In the genomic region with DNA sequence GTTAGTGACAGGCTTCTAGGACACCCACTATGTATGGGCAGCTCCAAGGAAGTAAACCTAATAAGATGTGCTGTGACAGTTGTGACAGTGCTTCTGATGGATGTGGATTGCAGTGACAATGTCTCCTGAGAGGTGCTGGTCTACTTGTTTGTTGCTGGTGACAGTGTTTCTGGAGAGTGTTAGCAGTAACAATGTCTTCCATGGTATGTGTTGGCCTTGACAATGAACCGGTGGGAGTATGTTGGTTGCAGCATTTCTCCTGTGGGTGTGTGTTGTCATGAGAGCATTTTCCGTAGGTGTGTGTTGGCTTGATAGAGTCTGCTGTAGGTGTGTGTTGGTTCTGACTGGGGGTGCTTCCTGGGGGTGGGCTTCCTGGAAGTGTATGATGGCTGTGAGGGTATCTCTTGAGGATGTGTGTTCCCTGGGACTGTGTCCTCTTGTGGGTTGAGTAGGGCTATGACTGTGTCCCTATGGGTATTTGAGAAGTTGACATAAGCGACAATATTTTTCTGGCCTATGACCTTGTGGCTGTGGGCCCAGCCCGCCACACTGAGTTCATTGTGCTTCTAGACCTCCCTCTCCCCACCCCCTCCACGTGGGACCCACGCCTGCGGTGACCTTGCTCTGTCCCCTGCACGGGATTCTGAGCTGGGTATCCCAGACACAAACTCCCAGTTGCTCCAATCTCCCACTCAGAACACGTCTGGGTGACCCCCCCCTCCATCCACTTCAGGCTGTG, we compare ENCODE assay signal across 8 cellular contexts. TPM values are rescaled to one million over a fixed set of nuclear protein-coding genes. Genes with fewer than 3 reads are reported as not detected.
DNase-seq lines count a peak whose midpoint lies in the region; ATAC-seq and TF ChIP-seq lines count a peak whose summit lies in the region.
"Had no signal": no experiment of that assay in that cellular context is flagged by ENCODE, and none has a peak within 500 bp of the region (broad histone marks: within the 10 kb centered on the region; RNA-seq: fewer than 3 reads in every experiment).

No MANE protein-coding gene starts in this region.

- no peak overlapping the region for H2AFZ ChIP-seq in PC-3 (ENCODE audit: low read length)

- H3K27ac ChIP-seq in HUES48 (ENCODE audit: low read depth, low read length) (no peak overlapping the region), duodenal mucosa (ENCODE audit: low read depth, low read length) (no peak overlapping the region), suprapubic skin (peak overlapping the region; percentile 71), PC-3 (ENCODE audit: low read length) (no peak overlapping the region)

- H4K20me1 ChIP-seq in PC-3 (ENCODE audit: low read length), result no peaks in the 10 kb centered on the region

- H3K9ac ChIP-seq in HUES48 (ENCODE audit: low read depth, low read length) (no peak overlapping the region), duodenal mucosa (ENCODE audit: low read depth in 1 of 2, low read length in 2 of 2) (peak overlapping the region in 1 of 2 donors; percentile 19), PC-3 (ENCODE audit: low read length) (no peak overlapping the region)

- no peaks in the 10 kb centered on the region for H3K9me3 ChIP-seq in HUES48 (ENCODE audit: control insufficient read depth, insufficient read depth, low read length)
- no peaks in the 10 kb centered on the region for H3K9me3 ChIP-seq in duodenal mucosa (ENCODE audit: control insufficient read depth in 1 of 2, low read length in 2 of 2)
- no peaks in the 10 kb centered on the region for H3K9me3 ChIP-seq in suprapubic skin
- H3K9me3 ChIP-seq in PC-3 (ENCODE audit: low read length), result no peaks in the 10 kb centered on the region

- no peak for TF ChIP-seq CTCF in suprapubic skin (IDR thresholded peaks at IDR 0.05)
- TF ChIP-seq CTCF in PC-3 (conservative IDR thresholded peaks at IDR 0.05; ENCODE audit: low read depth, low read length), result no peak

- H3K9me2 ChIP-seq in PC-3 (replicated peaks; ENCODE audit: low read length), result no peaks in the 10 kb centered on the region

- H3K4me2 ChIP-seq in PC-3 (ENCODE audit: low read length), result no peak overlapping the region

- no peaks in the 10 kb centered on the region for H3F3A ChIP-seq in PC-3 (ENCODE audit: low read length, unreplicated experiment)

- H3K36me3 ChIP-seq in HUES48 (ENCODE audit: control insufficient read depth, insufficient read depth, low read length) (no peaks in the 10 kb centered on the region), duodenal mucosa (ENCODE audit: control insufficient read depth in 1 of 2, insufficient read depth in 2 of 2, low read length in 2 of 2) (no peaks in the 10 kb centered on the region), suprapubic skin (no peaks in the 10 kb centered on the region), PC-3 (ENCODE audit: low read depth, low read length) (no peaks in the 10 kb centered on the region)

- H3K79me2 ChIP-seq in PC-3 (ENCODE audit: low read length), result no peaks in the 10 kb centered on the region

- DNase-seq in medulla oblongata (ENCODE audit: extremely low spot score) (peak; percentile 45), suprapubic skin (ENCODE audit: low spot score in 2 of 2) (no peak), PC-3 (no peak), COR-L47 (lab: John Stamatoyannopoulos, UW) (no peak)
- DNase-seq: NCI-H2081 had no signal

- H3K27me3 ChIP-seq in HUES48 (ENCODE audit: control insufficient read depth, insufficient read depth, low read length) (peaks cover 32% of the 10 kb centered on the region), duodenal mucosa (ENCODE audit: control insufficient read depth in 1 of 2, insufficient read depth in 2 of 2, low read length in 2 of 2) (peaks cover 38 to 43% of the 10 kb centered on the region in 2 donors), suprapubic skin (no peaks in the 10 kb centered on the region), PC-3 (ENCODE audit: low read length) (peaks cover 53% of the 10 kb centered on the region)

- 62% methylated on average over 8 of the region's 9 CpGs for WGBS in suprapubic skin

- BruUV-seq in PC-3 (replicated peaks; lab: Mats Ljungman, UMichigan), result no TSS peak

- ATAC-seq in PC-3 (no peak), HG02759 (IDR thresholded peaks at IDR 0.05; ENCODE audit: unreplicated experiment) (no peak)

- H3K4me1 ChIP-seq in HUES48 (ENCODE audit: control insufficient read depth, insufficient read depth, low read length) (peaks cover 9% of the 10 kb centered on the region; the same call in 1 of the 2 replicates), duodenal mucosa (ENCODE audit: control insufficient read depth in 1 of 2, insufficient read depth in 2 of 2, low read length in 2 of 2) (no peaks in the 10 kb centered on the region), suprapubic skin (peaks cover 19% of the 10 kb centered on the region), PC-3 (ENCODE audit: insufficient read depth, low read length) (no peaks in the 10 kb centered on the region; the same call in 1 of the 2 replicates)

- TF ChIP-seq POLR2A in suprapubic skin (IDR thresholded peaks at IDR 0.05), result no peak

- intact Hi-C loops in PC-3 (cut with micrococcal nuclease), result no loop called here

- POLR2A ChIA-PET in PC-3 (lab: Charles Lee; ENCODE audit: unreplicated experiment), result no interaction called here

- CTCF ChIA-PET in PC-3 (lab: Charles Lee), result no interaction called here

- peak overlapping the region; percentile 70 for H3K4me3 ChIP-seq in HUES48 (ENCODE audit: low read depth, low read length)
- H3K4me3 ChIP-seq in duodenal mucosa (ENCODE audit: low read depth in 1 of 2, low read length in 2 of 2), result peak overlapping the region; percentile 49
- peak overlapping the region; percentile 54 for H3K4me3 ChIP-seq in suprapubic skin
- no peak overlapping the region for H3K4me3 ChIP-seq in PC-3 (ENCODE audit: low read length)

- no peak for TF ChIP-seq EP300 in suprapubic skin (IDR thresholded peaks at IDR 0.05)

RNA-seq across cellular contexts. Expression of a gene that starts 1.2 kb away (rescaled TPM):
- total RNA-seq in suprapubic skin (1 to 10 TPM; 3.9 to 9.0 (median 6.4) TPM), PC-3 (2014; rRNA removed) (under 0.01 TPM in 1 of 2 replicates, not detected in the other)

RNA-seq across cellular contexts. Expression of a gene that starts 28.7 kb away (rescaled TPM):
- total RNA-seq in suprapubic skin, result 10 to 100 TPM; 17.1 to 35.2 (median 26.4) TPM
- 72.5 and 78.1 TPM in 2 replicates for total RNA-seq in PC-3 (2014; rRNA removed)

RNA-seq across cellular contexts. Expression of a gene that starts 35.2 kb away (rescaled TPM):
- total RNA-seq in suprapubic skin (100 to 1,000 TPM in 2 of 4 donors, 10 to 100 TPM in 2; 56.1 to 126 (median 81.9) TPM), PC-3 (2014; rRNA removed) (21.6 and 48.3 TPM in 2 replicates)

RNA-seq across cellular contexts. Expression of a gene that starts 42.4 kb away (rescaled TPM):
- total RNA-seq in suprapubic skin, result 10 to 100 TPM; 24.1 to 54.5 (median 40.1) TPM
- 102 and 128 TPM in 2 replicates for total RNA-seq in PC-3 (2014; rRNA removed)

RNA-seq across cellular contexts. Expression of a gene that starts 50.9 kb away (rescaled TPM):
- total RNA-seq in suprapubic skin (10 to 100 TPM; 59.8 to 83.8 (median 71.5) TPM), PC-3 (2014; rRNA removed) (73.0 and 73.9 TPM in 2 replicates)
